ENCODE assay signal across 30 cellular contexts in genomic region chr21:27086630-27087029, GRCh38.
"Had no signal": no experiment of that assay in that cellular context is flagged by ENCODE, and none has a peak within 500 bp of the region (broad histone marks: within the 10 kb centered on the region; RNA-seq: fewer than 3 reads in every experiment).

No MANE protein-coding gene starts in this region.

- H3K36me3 Mint-ChIP-seq: naive thymus-derived CD4-positive, alpha-beta T cell; natural killer cell; stimulated activated effector memory CD8-positive, alpha-beta T cell treated with anti-CD3 and anti-CD28 coated beads, Interleukin-12 subunit alpha, Interleukin-12 subunit beta, amount 100 ng/mL, for 72 hours; stimulated activated naive B cell treated with anti-CD40 and anti-IgM and Interleukin-4, amounts not matched to agents 10 μg/mL and 1 μg/mL and 100 μg/mL, for 72 hours had no signal

- H3K27me3 Mint-ChIP-seq: naive thymus-derived CD4-positive, alpha-beta T cell; stimulated activated naive B cell treated with anti-CD40 and anti-IgM and Interleukin-4, amounts not matched to agents 10 μg/mL and 1 μg/mL and 100 μg/mL, for 72 hours; stimulated activated naive CD8-positive, alpha-beta T cell treated with anti-CD3 and anti-CD28 coated beads, Interleukin-15, Interleukin-2, amounts not matched to agents 100 ng/mL and 50 ng/mL, for 24 hours had no signal

- H3K9ac ChIP-seq: parathyroid adenoma had no signal

- H3K27ac ChIP-seq: neutrophil, ovary, parathyroid adenoma, psoas muscle, skin epidermis, stomach, thoracic aorta, thyroid gland, tibial nerve, upper lobe of left lung, vagina had no signal

- H3K4me3 Mint-ChIP-seq: naive thymus-derived CD4-positive, alpha-beta T cell; natural killer cell; nephron progenitor cell; neural crest cell; stimulated activated effector memory CD8-positive, alpha-beta T cell treated with anti-CD3 and anti-CD28 coated beads, Interleukin-12 subunit alpha, Interleukin-12 subunit beta, amount 100 ng/mL, for 72 hours; stimulated activated naive B cell treated with anti-CD40 and anti-IgM and Interleukin-4, amounts not matched to agents 10 μg/mL and 1 μg/mL and 100 μg/mL, for 72 hours; stimulated activated naive CD8-positive, alpha-beta T cell treated with anti-CD3 and anti-CD28 coated beads, Interleukin-15, Interleukin-2, amounts not matched to agents 100 ng/mL and 50 ng/mL, for 24 hours had no signal

- H3K4me1 ChIP-seq: parathyroid adenoma, stomach, thyroid gland, tibial nerve, upper lobe of left lung, vagina had no signal

- H3K79me2 ChIP-seq: parathyroid adenoma had no signal

- H3K4me3 ChIP-seq: ovary, psoas muscle, skin epidermis, stomach, thoracic aorta, thyroid gland, tibial nerve, upper lobe of left lung, vagina had no signal

- H2AFZ ChIP-seq: parathyroid adenoma had no signal

- H3K4me1 Mint-ChIP-seq: naive thymus-derived CD4-positive, alpha-beta T cell; natural killer cell; nephron progenitor cell; stimulated activated effector memory CD8-positive, alpha-beta T cell treated with anti-CD3 and anti-CD28 coated beads, Interleukin-12 subunit alpha, Interleukin-12 subunit beta, amount 100 ng/mL, for 72 hours; stimulated activated naive B cell treated with anti-CD40 and anti-IgM and Interleukin-4, amounts not matched to agents 10 μg/mL and 1 μg/mL and 100 μg/mL, for 72 hours had no signal

- H3K9me3 ChIP-seq: neutrophil, ovary, psoas muscle, stomach, thoracic aorta, thyroid gland, tibial nerve, upper lobe of left lung, vagina had no signal

- H3K27me3 ChIP-seq: neutrophil, ovary, stomach, thyroid gland, tibial nerve, upper lobe of left lung, vagina had no signal

- DNase-seq: naive thymus-derived CD4-positive, alpha-beta T cell; natural killer cell; nephron progenitor cell; nucleus accumbens; ovary; posterior cingulate gyrus; psoas muscle; right cardiac atrium; stimulated activated CD4-positive, alpha-beta T cell treated with anti-CD3 and anti-CD28 coated beads, Interleukin-15, amount 100 ng/mL, for 24 hours; stimulated activated CD4-positive, alpha-beta T cell treated with anti-CD3 and anti-CD28 coated beads, Interleukin-2, amount 100 ng/mL, for 24 hours; stimulated activated CD4-positive, alpha-beta T cell treated with anti-CD3 and anti-CD28 coated beads, Interleukin-2, amount 100 ng/mL, for 48 hours; stimulated activated CD4-positive, alpha-beta T cell treated with anti-CD3 and anti-CD28 coated beads, Interleukin-4, amount 100 ng/mL, for 24 hours; stimulated activated naive B cell treated with anti-CD40 and anti-IgM and Interleukin-4, amounts not matched to agents 10 μg/mL and 1 μg/mL and 100 μg/mL, for 72 hours; stimulated activated naive CD4-positive, alpha-beta T cell treated with Interleukin-2 at 50 U/mL for 16 hours; stomach; thyroid gland; trophoblast cell; upper lobe of left lung had no signal

- H3K9me3 Mint-ChIP-seq: nephron progenitor cell; stimulated activated naive CD8-positive, alpha-beta T cell treated with anti-CD3 and anti-CD28 coated beads, Interleukin-15, Interleukin-2, amounts not matched to agents 100 ng/mL and 50 ng/mL, for 24 hours had no signal

- ATAC-seq: naive thymus-derived CD4-positive, alpha-beta T cell; natural killer cell; right cardiac atrium; sciatic nerve; stimulated activated effector memory CD8-positive, alpha-beta T cell treated with anti-CD3 and anti-CD28 coated beads, Interleukin-12 subunit alpha, Interleukin-12 subunit beta, amount 100 ng/mL, for 72 hours; stimulated activated naive B cell treated with anti-CD40 and anti-IgM and Interleukin-4, amounts not matched to agents 10 μg/mL and 1 μg/mL and 100 μg/mL, for 72 hours had no signal

- H3K27ac Mint-ChIP-seq: naive thymus-derived CD4-positive, alpha-beta T cell; natural killer cell; nephron progenitor cell; progenitor cell of endocrine pancreas; stimulated activated effector memory CD8-positive, alpha-beta T cell treated with anti-CD3 and anti-CD28 coated beads, Interleukin-12 subunit alpha, Interleukin-12 subunit beta, amount 100 ng/mL, for 72 hours; stimulated activated naive B cell treated with anti-CD40 and anti-IgM and Interleukin-4, amounts not matched to agents 10 μg/mL and 1 μg/mL and 100 μg/mL, for 72 hours; stimulated activated naive CD8-positive, alpha-beta T cell treated with anti-CD3 and anti-CD28 coated beads, Interleukin-15, Interleukin-2, amounts not matched to agents 100 ng/mL and 50 ng/mL, for 24 hours had no signal

- FAIRE-seq: urothelium cell line had no signal

- H3K36me3 ChIP-seq: neutrophil, ovary, stomach, thoracic aorta, thyroid gland, tibial nerve, upper lobe of left lung, vagina had no signal
